Comparison of ENCODE assay signal across 1 cellular context in genomic region chr5:179820483-179821297, GRCh38.
TF ChIP-seq lines count a peak whose summit lies in the region.

Gene SQSTM1, plus strand, starts transcription at chr5:179820905. Its CDS starts 32 bp downstream, at chr5:179820937.

TF ChIP-seq in K562, 482 proteins besides CTCF, POLR2A, EP300 and RAD21 (continued from another document):
- TF ChIP-seq PRDM10 (IDR thresholded peaks at IDR 0.05; ENCODE audit: partially characterized antibody) (no peak), ZBTB5 (IDR thresholded peaks at IDR 0.05) (no peak), NR2C2 (CRISPR knock-in tag; IDR thresholded peaks at IDR 0.05) (no peak), NR2C2 (tag; IDR thresholded peaks at IDR 0.05) (peak; percentile 49), SRSF3 (IDR thresholded peaks at IDR 0.05; ENCODE audit: insufficient read depth, low read length) (no peak), SMC3 (conservative IDR thresholded peaks at IDR 0.05; ENCODE audit: insufficient read depth, low read depth, low read length) (no peak), PREB (CRISPR knock-in tag; IDR thresholded peaks at IDR 0.05) (no peak), SMAD2 (IDR thresholded peaks at IDR 0.05; ENCODE audit: low read depth, low read length) (no peak), GABPB1 (CRISPR knock-in tag; IDR thresholded peaks at IDR 0.05) (no peak; the same call in 1 of the 2 replicates), VEZF1 (CRISPR knock-in tag; IDR thresholded peaks at IDR 0.05) (peak; percentile 85), FOS (IDR thresholded peaks at IDR 0.05; ENCODE audit: extremely low read depth, insufficient read length) (no peak), ZNF512 (tag; IDR thresholded peaks at IDR 0.05) (no peak), RFX7 (CRISPR knock-in tag; IDR thresholded peaks at IDR 0.05) (no peak), ZHX1 (conservative IDR thresholded peaks at IDR 0.05; ENCODE audit: low read length) (no peak), CHAMP1 (IDR thresholded peaks at IDR 0.05) (no peak), HOMEZ (CRISPR knock-in tag; IDR thresholded peaks at IDR 0.05) (no peak), ETV5 (CRISPR knock-in tag; IDR thresholded peaks at IDR 0.05; ENCODE audit: low read depth) (peak; percentile 87)
